ENCODE assay signal across 19 cellular contexts in the genomic region with DNA sequence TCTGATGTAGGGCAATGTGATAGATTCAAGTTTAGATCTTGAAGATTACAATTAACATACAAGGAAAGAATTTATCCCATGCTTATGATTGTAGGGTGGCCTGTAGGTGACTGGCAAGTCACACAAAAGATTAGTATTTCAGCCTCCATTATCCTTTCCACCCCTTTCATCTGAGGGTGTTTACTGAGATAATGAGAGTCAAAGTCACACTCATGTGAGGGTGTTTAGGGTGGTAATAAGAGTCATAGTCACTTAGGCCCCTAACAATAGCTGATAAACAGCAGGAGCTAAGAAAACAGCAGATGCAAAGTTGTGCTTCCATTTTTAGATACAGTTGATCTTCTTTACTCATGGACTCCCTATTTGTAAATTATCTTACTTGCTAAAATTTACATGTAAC. TPM values are rescaled to one million over a fixed set of nuclear protein-coding genes. Genes with fewer than 3 reads are reported as not detected.
DNase-seq lines count a peak whose midpoint lies in the region; FAIRE-seq and TF ChIP-seq lines count a peak whose summit lies in the region.
"Had no signal": no experiment of that assay in that cellular context is flagged by ENCODE, and none has a peak within 500 bp of the region (broad histone marks: within the 10 kb centered on the region; RNA-seq: fewer than 3 reads in every experiment).

No MANE protein-coding gene starts in this region.

- no peak overlapping the region for H2BK5ac ChIP-seq in mesendoderm (ENCODE audit: low read length)

- H3K36me3 ChIP-seq in HEK293 (ENCODE audit: control insufficient read depth in 2 of 2, insufficient read depth in 1 of 2, low read length in 2 of 2) (no peaks in the 10 kb centered on the region), mesendoderm (ENCODE audit: control insufficient read depth, insufficient read depth, low read length) (no peaks in the 10 kb centered on the region)

- no peak overlapping the region for H3K23ac ChIP-seq in mesendoderm (ENCODE audit: low read length)

- H3K4me2 ChIP-seq in mesendoderm (ENCODE audit: low read length): no peak overlapping the region
- H3K4me2 ChIP-seq: A549 had no signal

- no peak overlapping the region for H3K27ac ChIP-seq in HEK293 (ENCODE audit: extremely low read depth, low read depth, low read length)
- no peak overlapping the region for H3K27ac ChIP-seq in mesendoderm (ENCODE audit: low read depth, low read length)
- H3K27ac ChIP-seq: A549 had no signal

- POLR2A ChIA-PET in HEK293 (lab: Yijun Ruan, JAX): interaction anchor here (0.7 kb wide), 2 partner anchors 66 to 647 kb away, joined by 3 to 5 read pairs; no protein-coding TSS in a partner anchor

- H3K9ac ChIP-seq in mesendoderm (ENCODE audit: low read length): no peak overlapping the region

- FAIRE-seq in D721Med (lab: Jason Lieb, UNC): peak; percentile 79
- FAIRE-seq: A549, GM12892, GM19239, HepG2, HTR-8/SVneo had no signal

- no peak overlapping the region for H4K5ac ChIP-seq in mesendoderm (ENCODE audit: low read length)

- DNase-seq in D721Med (ENCODE audit: insufficient read length, low spot score) (no peak), NCI-H774 (lab: John Stamatoyannopoulos, UW) (peak; percentile 30), mesendoderm (peak; percentile 74), NCI-H345 (lab: John Stamatoyannopoulos, UW) (no peak)
- DNase-seq in stimulated activated CD8-positive, alpha-beta memory T cell treated with anti-CD3 and anti-CD28 coated beads, Interleukin-4, amount 100 ng/mL, for 48 hours: no peak
- DNase-seq: CD8-positive, alpha-beta T cell; COR-L47; DND-41; GDM1; GOT3; H9 had no signal

- H3K4ac ChIP-seq in mesendoderm (ENCODE audit: low read depth, low read length): no peak overlapping the region

- TF ChIP-seq CTCF in D721Med (IDR thresholded peaks at IDR 0.05; ENCODE audit: insufficient read depth, missing control alignments): no peak
- TF ChIP-seq CTCF in HEK293 (tag by site-specific recombination; IDR thresholded peaks at IDR 0.05): no peak

- no peak overlapping the region for H2AK5ac ChIP-seq in mesendoderm (ENCODE audit: low read length)

- H3K18ac ChIP-seq in mesendoderm (ENCODE audit: low read length): no peak overlapping the region

- H3K4me3 ChIP-seq in HEK293 (ENCODE audit: low read depth, low read length) (no peak overlapping the region), mesendoderm (ENCODE audit: low read length) (no peak overlapping the region)
- H3K4me3 ChIP-seq: A549 had no signal

- H3K79me2 ChIP-seq in mesendoderm (ENCODE audit: control insufficient read depth, insufficient read depth, low read length): no peaks in the 10 kb centered on the region

- H3K4me1 ChIP-seq in HEK293 (ENCODE audit: control insufficient read depth, insufficient read depth, low read length) (no peaks in the 10 kb centered on the region), mesendoderm (ENCODE audit: control insufficient read depth, low read depth, low read length) (peaks cover 8% of the 10 kb centered on the region)
- H3K4me1 ChIP-seq: A549 had no signal

- H2BK120ac ChIP-seq in mesendoderm (ENCODE audit: low read depth, low read length): no peak overlapping the region

- no peak overlapping the region for H4K8ac ChIP-seq in mesendoderm (ENCODE audit: low read depth, low read length)

- no peaks in the 10 kb centered on the region for H3K9me3 ChIP-seq in HEK293 (ENCODE audit: control insufficient read depth, insufficient read depth, low read depth, low read length)
- H3K9me3 ChIP-seq: A549 had no signal

- no peaks in the 10 kb centered on the region for H3K79me1 ChIP-seq in mesendoderm (ENCODE audit: low read length)

- no peak overlapping the region for H2BK15ac ChIP-seq in mesendoderm (replicated peaks; ENCODE audit: low read depth)

- H3K56ac ChIP-seq in mesendoderm (ENCODE audit: low read length): no peak overlapping the region

- CTCF ChIA-PET in HEK293 (lab: Yijun Ruan, JAX): interaction anchor here (0.6 to 1.2 kb wide), 2 partner anchors 22 to 43 kb away, joined by 3 read pairs; no protein-coding TSS in a partner anchor

- no peaks in the 10 kb centered on the region for H3K27me3 ChIP-seq in mesendoderm (ENCODE audit: insufficient read depth, low read length, poor library complexity)

TF ChIP-seq in HEK293, 187 proteins besides CTCF, POLR2A, EP300 and RAD21:
- TF ChIP-seq YY2 (tag by site-specific recombination; IDR thresholded peaks at IDR 0.05) (no peak), SP2 (tag by site-specific recombination; IDR thresholded peaks at IDR 0.05) (no peak), EGR2 (tag by site-specific recombination; IDR thresholded peaks at IDR 0.05; ENCODE audit: low read depth) (0 out of 2 replicates have a peak, but pooled peaks have one; percentile 13)

RNA-seq across cellular contexts. Expression of a gene that starts 11.4 kb away (rescaled TPM):
- 6.2 TPM for polyA plus RNA-seq in mesendoderm (2013, experiment 1 of 2)
- 8.5 TPM for polyA plus RNA-seq in mesendoderm (2013, experiment 2 of 2)
- polyA plus RNA-seq: BJ, CD14-positive monocyte had no signal

Comparison
In these comparisons a context has a peak if more than half of its experiments do, and no peak if none do; other contexts are left out.
1. DNase-seq: peak in NCI-H774 (single experiment) and mesendoderm (single experiment); none in D721Med (single experiment), NCI-H345 (single experiment) and stimulated activated CD8-positive, alpha-beta memory T cell treated with anti-CD3 and anti-CD28 coated beads, Interleukin-4, amount 100 ng/mL, for 48 hours (single experiment).